In genomic region chr15:47577476-47577875, GRCh38 we compare ENCODE assay signal across 9 cellular contexts.
"Had no signal": no experiment of that assay in that cellular context is flagged by ENCODE, and none has a peak within 500 bp of the region (broad histone marks: within the 10 kb centered on the region; RNA-seq: fewer than 3 reads in every experiment).

No MANE protein-coding gene starts in this region.

- DNase-seq: esophagus squamous epithelium; foreskin keratinocyte; heart right ventricle; right lobe of liver; stimulated activated CD4-positive, alpha-beta T cell treated with anti-CD3 and anti-CD28 coated beads, Interleukin-12 subunit alpha, Interleukin-12 subunit beta, amount 100 ng/mL, for 4 hours; stimulated activated naive CD4-positive, alpha-beta T cell had no signal

- H3K36me3 Mint-ChIP-seq: activated naive CD8-positive, alpha-beta T cell had no signal

- ATAC-seq: activated CD4-positive, CD25-positive, alpha-beta regulatory T cell treated with anti-CD3 and anti-CD28 coated beads, Interleukin-2, amount 50 U/mL, for 24 hours; foreskin keratinocyte; right lobe of liver had no signal

- H3K27ac Mint-ChIP-seq: activated naive CD8-positive, alpha-beta T cell had no signal

- H3K27me3 Mint-ChIP-seq: activated naive CD8-positive, alpha-beta T cell had no signal

- H3K9me3 ChIP-seq: breast epithelium, esophagus squamous epithelium, heart right ventricle, right lobe of liver had no signal

- H3K27ac ChIP-seq: breast epithelium, esophagus squamous epithelium, foreskin keratinocyte, heart right ventricle, right lobe of liver had no signal

- H3K36me3 ChIP-seq: breast epithelium, esophagus squamous epithelium, heart right ventricle, right lobe of liver had no signal

- H3K4me1 ChIP-seq: breast epithelium, esophagus squamous epithelium, right lobe of liver had no signal

- H3K4me3 Mint-ChIP-seq: activated naive CD8-positive, alpha-beta T cell had no signal

- H3K4me3 ChIP-seq: breast epithelium, esophagus squamous epithelium, heart right ventricle, right lobe of liver had no signal

- H3K27me3 ChIP-seq: breast epithelium, esophagus squamous epithelium, foreskin keratinocyte, heart right ventricle, right lobe of liver had no signal
